In genomic region chr11:117876049-117876340, GRCh38 we compare ENCODE assay signal across 10 cellular contexts. TPM values are rescaled to one million over a fixed set of nuclear protein-coding genes. Genes with fewer than 3 reads are reported as not detected.
A peak's percentile ranks its signal among the peaks of the same experiment; 100 is the strongest.
DNase-seq lines count a peak whose midpoint lies in the region; ATAC-seq and TF ChIP-seq lines count a peak whose summit lies in the region.
"Had no signal": no experiment of that assay in that cellular context is flagged by ENCODE, and none has a peak within 500 bp of the region (broad histone marks: within the 10 kb centered on the region; RNA-seq: fewer than 3 reads in every experiment).

No MANE protein-coding gene starts in this region.

- H3K4me3 ChIP-seq in thyroid gland (replicated peaks in 1 of 3): peak overlapping the region; percentile 29 to 66 (median 37)
- H3K4me3 ChIP-seq: GM23248 had no signal

- ATAC-seq in activated T-cell treated with anti-CD3 and anti-CD28 coated beads, Interleukin-2, amount 50 U/mL, for 4 hours: peak; percentile 13 to 23
- no peak for ATAC-seq in memory B cell (ENCODE audit: low read depth)
- no peak for ATAC-seq in HG02642 (IDR thresholded peaks at IDR 0.05; ENCODE audit: poor library complexity, unreplicated experiment)

- peak overlapping the region; percentile 20 to 58 (median 54) for H3K27ac ChIP-seq in thyroid gland
- H3K27ac ChIP-seq: GM23248 had no signal

- H3K9me3 Mint-ChIP-seq in activated T-cell treated with anti-CD3 and anti-CD28 coated beads, Interleukin-2, amount 50 U/mL, for 4 hours: no peaks in the 10 kb centered on the region
- H3K9me3 Mint-ChIP-seq in brain: peaks cover 0 to 6% (median 0%) of the 10 kb centered on the region in 5 experiments
- H3K9me3 Mint-ChIP-seq in memory B cell: no peaks in the 10 kb centered on the region

- peak overlapping the region; percentile 81 for H3K4me3 Mint-ChIP-seq in activated T-cell treated with anti-CD3 and anti-CD28 coated beads, Interleukin-2, amount 50 U/mL, for 4 hours
- H3K4me3 Mint-ChIP-seq in brain: peak overlapping the region; percentile 81 to 93 (median 87)
- peak overlapping the region; percentile 37 for H3K4me3 Mint-ChIP-seq in memory B cell

- WGBS in thyroid gland, 2 donors: 2 to 3% methylated on average over 10 of the region's 10 CpGs

- DNase-seq in activated T-cell treated with anti-CD3 and anti-CD28 coated beads, Interleukin-2, amount 50 U/mL, for 4 hours: no peak
- no peak for DNase-seq in activated T-cell treated with anti-CD3 and anti-CD28 coated beads, Interleukin-2, amount 50 U/mL, for 48 hours
- no peak for DNase-seq in memory B cell (ENCODE audit: low spot score in 2 of 2)
- DNase-seq in thyroid gland: no peak
- no peak for DNase-seq in OCI-M2 (lab: John Stamatoyannopoulos, UW; ENCODE audit: unreplicated experiment)
- DNase-seq in stimulated activated CD4-positive, alpha-beta T cell treated with anti-CD3 and anti-CD28 coated beads, Interleukin-4, amount 100 ng/mL, for 4 hours: no peak
- DNase-seq: GM23248 had no signal

- peaks cover 6 to 29% of the 10 kb centered on the region in 2 donors for H3K4me1 ChIP-seq in thyroid gland

- no peaks in the 10 kb centered on the region for H3K36me3 ChIP-seq in thyroid gland

- H3K27ac Mint-ChIP-seq in brain (peak overlapping the region; percentile 88 to 97 (median 95)), memory B cell (no peak overlapping the region)

- H3K27me3 ChIP-seq in thyroid gland: no peaks in the 10 kb centered on the region

- H3K4me1 Mint-ChIP-seq in activated T-cell treated with anti-CD3 and anti-CD28 coated beads, Interleukin-2, amount 50 U/mL, for 4 hours (ENCODE audit: low read depth): peaks cover 29% of the 10 kb centered on the region
- H3K4me1 Mint-ChIP-seq in brain (peaks cover 59% of the 10 kb centered on the region), memory B cell (peaks cover 19% of the 10 kb centered on the region)

- no peaks in the 10 kb centered on the region for H3K36me3 Mint-ChIP-seq in activated T-cell treated with anti-CD3 and anti-CD28 coated beads, Interleukin-2, amount 50 U/mL, for 4 hours (ENCODE audit: insufficient read depth)
- H3K36me3 Mint-ChIP-seq in brain (peaks cover 3% of the 10 kb centered on the region), memory B cell (no peaks in the 10 kb centered on the region)

- peaks cover 61% of the 10 kb centered on the region for H3K27me3 Mint-ChIP-seq in activated T-cell treated with anti-CD3 and anti-CD28 coated beads, Interleukin-2, amount 50 U/mL, for 4 hours (ENCODE audit: low read depth)
- H3K27me3 Mint-ChIP-seq in brain: peaks cover 12% of the 10 kb centered on the region
- peaks cover 46% of the 10 kb centered on the region for H3K27me3 Mint-ChIP-seq in memory B cell

- H3K9me3 ChIP-seq in thyroid gland: no peaks in the 10 kb centered on the region

- intact Hi-C loops in thyroid gland (cut with DNase I): no loop called here

- TF ChIP-seq CTCF in brain (conservative IDR thresholded peaks at IDR 0.05) (no peak), thyroid gland (IDR thresholded peaks at IDR 0.05) (no peak)

- TF ChIP-seq POLR2A in thyroid gland (IDR thresholded peaks at IDR 0.05): no peak

RNA-seq across cellular contexts. Expression of gene FXYD6, which starts 0.5 kb away (rescaled TPM):
- under 1 TPM in 2 of 3 donors, not detected in 1; 0.16 to 0.38 TPM for total RNA-seq in activated T-cell treated with anti-CD3 and anti-CD28 coated beads, Interleukin-2, amount 50 U/mL, for 4 hours
- polyA plus RNA-seq in brain (ENCODE audit: insufficient read depth, low read depth, low replicate concordance): 516 TPM
- total RNA-seq in thyroid gland: 100 to 1,000 TPM in 2 of 4 donors, 10 to 100 TPM in 2; 34.2 to 143 (median 88.6) TPM
- total RNA-seq: GM23248 had no signal
- polyA plus RNA-seq: GM23248 had no signal

RNA-seq across cellular contexts. Expression of gene FXYD2, which starts 51.5 kb away (rescaled TPM):
- total RNA-seq in activated T-cell treated with anti-CD3 and anti-CD28 coated beads, Interleukin-2, amount 50 U/mL, for 4 hours: under 1 TPM; 0.63 to 0.66 (median 0.63) TPM
- 0.63 TPM for polyA plus RNA-seq in brain (ENCODE audit: insufficient read depth, low read depth, low replicate concordance)
- 1 to 10 TPM in 3 of 4 donors, under 1 TPM in 1; 0.42 to 2.8 (median 1.5) TPM for total RNA-seq in thyroid gland
- total RNA-seq: Daoy, GM23248 had no signal
- polyA plus RNA-seq: GM23248 had no signal

RNA-seq across cellular contexts. Expression of gene TMPRSS13, which starts 53.2 kb away (rescaled TPM):
- total RNA-seq in activated T-cell treated with anti-CD3 and anti-CD28 coated beads, Interleukin-2, amount 50 U/mL, for 4 hours: under 1 TPM; 0.26 to 0.38 (median 0.38) TPM
- 0.08 TPM for polyA plus RNA-seq in brain (ENCODE audit: insufficient read depth, low read depth, low replicate concordance)
- total RNA-seq in thyroid gland: 10 to 100 TPM in 3 of 4 donors, 1 to 10 TPM in 1; 8.5 to 24.3 (median 13.0) TPM
- total RNA-seq: GM23248 had no signal
- polyA plus RNA-seq: GM23248 had no signal

Comparison
In these comparisons a context has a peak if more than half of its experiments do, and no peak if none do; other contexts are left out.
1. ATAC-seq: peak in activated T-cell treated with anti-CD3 and anti-CD28 coated beads, Interleukin-2, amount 50 U/mL, for 4 hours (2 of 2); none in memory B cell (single experiment) and HG02642 (single experiment).
2. H3K4me3 Mint-ChIP-seq: peak in every context shown above with its lines; median percentile 87 in brain; 81 in activated T-cell treated with anti-CD3 and anti-CD28 coated beads, Interleukin-2, amount 50 U/mL, for 4 hours; 37 in memory B cell.
3. RNA of gene FXYD6, which starts 0.5 kb away (total RNA-seq): 34.2 to 143 TPM in thyroid gland; 0.16 to 0.38 TPM in activated T-cell treated with anti-CD3 and anti-CD28 coated beads, Interleukin-2, amount 50 U/mL, for 4 hours; every median in the first group is over 10 times any median in the second.
4. RNA of gene TMPRSS13, which starts 53.2 kb away (total RNA-seq): 8.5 to 24.3 TPM in thyroid gland; 0.26 to 0.38 TPM in activated T-cell treated with anti-CD3 and anti-CD28 coated beads, Interleukin-2, amount 50 U/mL, for 4 hours; every median in the first group is over 4 times any median in the second.